In genomic region chr3:172106989-172107388, GRCh38 we compare ENCODE assay signal across 1 cellular context.
TF ChIP-seq lines count a peak whose summit lies in the region.

No MANE protein-coding gene starts in this region.

TF ChIP-seq in K562, 482 proteins besides CTCF, POLR2A, EP300 and RAD21 (continued from another document):
- no peak for TF ChIP-seq RERE (CRISPR knock-in tag; IDR thresholded peaks at IDR 0.05; ENCODE audit: borderline replicate concordance)
- no peak for TF ChIP-seq ZNF695 (CRISPR knock-in tag; IDR thresholded peaks at IDR 0.05)
- TF ChIP-seq RCOR1 (IDR thresholded peaks at IDR 0.05; ENCODE audit: borderline replicate concordance in 1 of 2, low read depth in 2 of 2, low read length in 2 of 2) = peak in 1 of 2 experiments; percentile 61; a peak in 1 of 4 replicates
- no peak for TF ChIP-seq CSDE1 (IDR thresholded peaks at IDR 0.05)
- 0 out of 2 replicates have a peak, but pooled peaks have one; percentile 3 for TF ChIP-seq TAL1 (IDR thresholded peaks at IDR 0.05)
- TF ChIP-seq XRCC5 (IDR thresholded peaks at IDR 0.05; ENCODE audit: low read depth, low read length) = no peak
- peak; percentile 25; the same call in 1 of the 2 replicates for TF ChIP-seq STAT5A (IDR thresholded peaks at IDR 0.05; ENCODE audit: borderline replicate concordance, low read length)
- TF ChIP-seq MCM7 (IDR thresholded peaks at IDR 0.05) = no peak
- peak in 1 of 2 experiments; percentile 57; a peak in 1 of 4 replicates for TF ChIP-seq HDAC1 (IDR thresholded peaks at IDR 0.05)
- TF ChIP-seq RAD51 (IDR thresholded peaks at IDR 0.05; ENCODE audit: borderline replicate concordance, low read depth) = peak; percentile 66; the same call in 1 of the 2 replicates
- 0 out of 2 replicates have a peak, but pooled peaks have one; percentile 15 for TF ChIP-seq ZNF444 (CRISPR knock-in tag; IDR thresholded peaks at IDR 0.05)
- peak; percentile 87 for TF ChIP-seq MYC (IDR thresholded peaks at IDR 0.05; ENCODE audit: low read depth, low read length)
- TF ChIP-seq MYC (CRISPR knock-in tag; IDR thresholded peaks at IDR 0.05; ENCODE audit: borderline replicate concordance, low read depth) = no peak
- TF ChIP-seq PBX2 (CRISPR knock-in tag; IDR thresholded peaks at IDR 0.05; ENCODE audit: low read depth) = peak; percentile 85
- peak; percentile 94 for TF ChIP-seq PBX2 (tag; conservative IDR thresholded peaks at IDR 0.05; ENCODE audit: low read depth)
- peak; percentile 97; the same call in 1 of the 2 replicates for TF ChIP-seq ESRRA (IDR thresholded peaks at IDR 0.05; ENCODE audit: borderline replicate concordance, low read depth)
- TF ChIP-seq ZNF134 (CRISPR knock-in tag; conservative IDR thresholded peaks at IDR 0.05) = no peak
- TF ChIP-seq, protein P1, sequence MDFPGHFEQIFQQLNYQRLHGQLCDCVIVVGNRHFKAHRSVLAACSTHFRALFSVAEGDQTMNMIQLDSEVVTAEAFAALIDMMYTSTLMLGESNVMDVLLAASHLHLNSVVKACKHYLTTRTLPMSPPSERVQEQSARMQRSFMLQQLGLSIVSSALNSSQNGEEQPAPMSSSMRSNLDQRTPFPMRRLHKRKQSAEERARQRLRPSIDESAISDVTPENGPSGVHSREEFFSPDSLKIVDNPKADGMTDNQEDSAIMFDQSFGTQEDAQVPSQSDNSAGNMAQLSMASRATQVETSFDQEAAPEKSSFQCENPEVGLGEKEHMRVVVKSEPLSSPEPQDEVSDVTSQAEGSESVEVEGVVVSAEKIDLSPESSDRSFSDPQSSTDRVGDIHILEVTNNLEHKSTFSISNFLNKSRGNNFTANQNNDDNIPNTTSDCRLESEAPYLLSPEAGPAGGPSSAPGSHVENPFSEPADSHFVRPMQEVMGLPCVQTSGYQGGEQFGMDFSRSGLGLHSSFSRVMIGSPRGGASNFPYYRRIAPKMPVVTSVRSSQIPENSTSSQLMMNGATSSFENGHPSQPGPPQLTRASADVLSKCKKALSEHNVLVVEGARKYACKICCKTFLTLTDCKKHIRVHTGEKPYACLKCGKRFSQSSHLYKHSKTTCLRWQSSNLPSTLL (IDR thresholded peaks at IDR 0.05) = no peak
- TF ChIP-seq HDAC8 (tag; IDR thresholded peaks at IDR 0.05) = no peak
- 0 out of 2 replicates have a peak, but pooled peaks have one; percentile 40 for TF ChIP-seq GTF2E2 (tag; IDR thresholded peaks at IDR 0.05)
- TF ChIP-seq SMAD4 (CRISPR knock-in tag; conservative IDR thresholded peaks at IDR 0.05) = 0 out of 2 replicates have a peak, but pooled peaks have one; percentile 18
- peak; percentile 91 for TF ChIP-seq USF1 (CRISPR knock-in tag; IDR thresholded peaks at IDR 0.05)
- no peak for TF ChIP-seq HMG20A (CRISPR knock-in tag; conservative IDR thresholded peaks at IDR 0.05)
- TF ChIP-seq MCM3 (IDR thresholded peaks at IDR 0.05) = no peak
- 0 out of 2 replicates have a peak, but pooled peaks have one; percentile 19 for TF ChIP-seq HDAC2 (IDR thresholded peaks at IDR 0.05)
- TF ChIP-seq ZNF146 (CRISPR knock-in tag; IDR thresholded peaks at IDR 0.05; ENCODE audit: unreplicated experiment) = no peak
- TF ChIP-seq ZBED1 (IDR thresholded peaks at IDR 0.05) = no peak
- no peak for TF ChIP-seq PTBP1 (IDR thresholded peaks at IDR 0.05; ENCODE audit: low read depth, low read length)
- no peak for TF ChIP-seq ELF4 (CRISPR knock-in tag; IDR thresholded peaks at IDR 0.05)
- no peak for TF ChIP-seq KLF10 (CRISPR knock-in tag; IDR thresholded peaks at IDR 0.05)
- no peak for TF ChIP-seq ZC3H11A (IDR thresholded peaks at IDR 0.05; ENCODE audit: low read depth, low read length)
- TF ChIP-seq HIVEP1 (CRISPR knock-in tag; IDR thresholded peaks at IDR 0.05) = no peak
- TF ChIP-seq ETV6 (IDR thresholded peaks at IDR 0.05; ENCODE audit: borderline replicate concordance in 1 of 2, low read depth in 2 of 2, low read length in 1 of 2) = no peak
- TF ChIP-seq ETV6 (CRISPR knock-in tag; IDR thresholded peaks at IDR 0.05; ENCODE audit: borderline replicate concordance) = no peak
- no peak for TF ChIP-seq DLX4 (CRISPR knock-in tag; IDR thresholded peaks at IDR 0.05)
